Comparison of ENCODE assay signal across 29 cellular contexts in genomic region chr16:21199607-21200218, GRCh38. TPM values are rescaled to one million over a fixed set of nuclear protein-coding genes. Genes with fewer than 3 reads are reported as not detected.
DNase-seq lines count a peak whose midpoint lies in the region; ATAC-seq, FAIRE-seq and TF ChIP-seq lines count a peak whose summit lies in the region.
"Had no signal": no experiment of that assay in that cellular context is flagged by ENCODE, and none has a peak within 500 bp of the region (broad histone marks: within the 10 kb centered on the region; RNA-seq: fewer than 3 reads in every experiment).

No MANE protein-coding gene starts in this region.

- H3K9me1 ChIP-seq in endothelial cell of umbilical vein (replicated peaks; ENCODE audit: control insufficient read depth, extremely low read depth, insufficient read depth, low read length) = no peaks in the 10 kb centered on the region

- H2BK12ac ChIP-seq in neuronal stem cell (ENCODE audit: low read length) = no peak overlapping the region

- H3K4me1 ChIP-seq in Peyer's patch (peaks cover 0 to 22% (median 3%) of the 10 kb centered on the region in 4 donors), endothelial cell of umbilical vein (ENCODE audit: control insufficient read depth, extremely low read depth, insufficient read depth, low read length) (no peaks in the 10 kb centered on the region), mucosa of rectum (ENCODE audit: control insufficient read depth in 2 of 2, insufficient read depth in 2 of 2, low read length in 2 of 2) (peaks cover 10 to 14% of the 10 kb centered on the region in 2 donors), right cardiac atrium (ENCODE audit: control insufficient read depth, insufficient read depth, low read length) (no peaks in the 10 kb centered on the region), neuronal stem cell (ENCODE audit: control insufficient read depth in 2 of 2, insufficient read depth in 1 of 2, low read depth in 1 of 2, low read length in 2 of 2) (no peaks in the 10 kb centered on the region)
- H3K4me1 ChIP-seq: A549, BE2C had no signal

- TF ChIP-seq CTCF in Peyer's patch (IDR thresholded peaks at IDR 0.05) (no peak), endothelial cell of umbilical vein (IDR thresholded peaks at IDR 0.05; ENCODE audit: extremely low read depth in 1 of 2, insufficient read depth in 1 of 2, low read depth in 1 of 2, low read length in 2 of 2) (no peak)

- H4K8ac ChIP-seq in neuronal stem cell (ENCODE audit: low read depth, low read length) = no peak overlapping the region

- no peak overlapping the region for H3K23ac ChIP-seq in neuronal stem cell (ENCODE audit: low read depth, low read length, poor library complexity)

- H3K9ac ChIP-seq in endothelial cell of umbilical vein (replicated peaks; ENCODE audit: extremely low read depth, insufficient read depth, low read length) (no peak overlapping the region), mucosa of rectum (ENCODE audit: low read depth in 1 of 2, low read length in 2 of 2) (peak overlapping the region; percentile 16 to 38), neuronal stem cell (ENCODE audit: low read depth, low read length, poor library complexity) (no peak overlapping the region)
- H3K9ac ChIP-seq: BLaER1 treated with 17β-estradiol and CSF1 and Interleukin-3, amounts not matched to agents 10 nM and 100 nM had no signal

- H3K14ac ChIP-seq in neuronal stem cell (ENCODE audit: low read length) = no peak overlapping the region

- peak in 1 of 2 donors; percentile 53 for TF ChIP-seq POLR2A in Peyer's patch (IDR thresholded peaks at IDR 0.05)
- TF ChIP-seq POLR2A in endothelial cell of umbilical vein (IDR thresholded peaks at IDR 0.05; ENCODE audit: low read depth, low read length) = no peak

- H3K4me2 ChIP-seq in endothelial cell of umbilical vein (ENCODE audit: insufficient read depth, low read length) = no peak overlapping the region
- H3K4me2 ChIP-seq in neuronal stem cell (ENCODE audit: insufficient read depth, low read length, poor library complexity, severe bottlenecking) = no peak overlapping the region
- H3K4me2 ChIP-seq: A549; BLaER1 treated with 17β-estradiol and CSF1 and Interleukin-3, amounts not matched to agents 10 nM and 100 nM; GM23338 had no signal

- POLR2A ChIA-PET in endothelial cell of umbilical vein (lab: Charles Lee) = no interaction called here

- no peaks in the 10 kb centered on the region for H3K27me3 ChIP-seq in Peyer's patch
- peaks cover 7% of the 10 kb centered on the region in 2 experiments for H3K27me3 ChIP-seq in endothelial cell of umbilical vein (ENCODE audit: control insufficient read depth in 2 of 2, insufficient read depth in 2 of 2, low read length in 2 of 2)
- peaks cover 0 to 2% of the 10 kb centered on the region in 2 donors for H3K27me3 ChIP-seq in mucosa of rectum (ENCODE audit: control insufficient read depth in 2 of 2, insufficient read depth in 2 of 2, low read length in 2 of 2)
- H3K27me3 ChIP-seq in right cardiac atrium (ENCODE audit: control insufficient read depth, insufficient read depth) = no peaks in the 10 kb centered on the region
- H3K27me3 ChIP-seq in neuronal stem cell (ENCODE audit: control insufficient read depth in 3 of 3, insufficient read depth in 3 of 3, low read depth in 1 of 3, low read length in 3 of 3) = peaks cover 0 to 11% (median 0%) of the 10 kb centered on the region in 3 experiments
- H3K27me3 ChIP-seq: BLaER1 treated with 17β-estradiol and CSF1 and Interleukin-3, amounts not matched to agents 10 nM and 100 nM had no signal

- no TSS peak for BruUV-seq in endothelial cell of umbilical vein (replicated peaks; lab: Mats Ljungman, UMichigan)

- H4K91ac ChIP-seq in neuronal stem cell (ENCODE audit: low read depth, low read length, poor library complexity) = no peak overlapping the region

- intact Hi-C loops in endothelial cell of umbilical vein (cut with micrococcal nuclease) (no loop called here), left colon (cut with DNase I, micrococcal nuclease) (no loop called here), right cardiac atrium (cut with DNase I) (no loop called here)

- no peaks in the 10 kb centered on the region for H3K79me1 ChIP-seq in neuronal stem cell (ENCODE audit: low read depth, low read length)

- no peak overlapping the region for H2AK5ac ChIP-seq in neuronal stem cell (ENCODE audit: low read depth, low read length)

- H2AFZ ChIP-seq in endothelial cell of umbilical vein (ENCODE audit: low read depth, low read length) = no peak overlapping the region
- no peak overlapping the region for H2AFZ ChIP-seq in neuronal stem cell (ENCODE audit: low read length)
- H2AFZ ChIP-seq: GM23338 had no signal

- no peak overlapping the region for H2BK120ac ChIP-seq in neuronal stem cell (ENCODE audit: low read depth, low read length)

- H3K27ac ChIP-seq in Peyer's patch (peak overlapping the region in 3 of 4 donors; percentile 28 to 85 (median 57)), endothelial cell of umbilical vein (ENCODE audit: insufficient read depth, low read depth, low read length) (no peak overlapping the region), mucosa of rectum (ENCODE audit: low read depth in 2 of 2, low read length in 2 of 2) (peak overlapping the region; percentile 62 to 78), right cardiac atrium (ENCODE audit: low read length) (no peak overlapping the region), neuronal stem cell (replicated peaks; ENCODE audit: low read length) (no peak overlapping the region)
- H3K27ac ChIP-seq: A549; BLaER1 treated with 17β-estradiol and CSF1 and Interleukin-3, amounts not matched to agents 10 nM and 100 nM had no signal

- FAIRE-seq in endothelial cell of umbilical vein (lab: Jason Lieb, UNC) = peak; percentile 46
- FAIRE-seq: A549, D721Med, GM12891, GM18507 had no signal

- no peak overlapping the region for H3K18ac ChIP-seq in neuronal stem cell (ENCODE audit: low read length)

- CTCF ChIA-PET in endothelial cell of umbilical vein (lab: Charles Lee) = interaction anchor here (1.3 to 1.8 kb wide), 2 partner anchors 11 to 43 kb away, joined by 3 to 16 read pairs; no protein-coding TSS in a partner anchor

- H2BK15ac ChIP-seq in neuronal stem cell (ENCODE audit: low read length) = no peak overlapping the region

- H3K4ac ChIP-seq in neuronal stem cell (ENCODE audit: low read length) = no peak overlapping the region

- no peaks in the 10 kb centered on the region for H3K9me3 ChIP-seq in Peyer's patch
- no peaks in the 10 kb centered on the region for H3K9me3 ChIP-seq in endothelial cell of umbilical vein (replicated peaks; ENCODE audit: control insufficient read depth, insufficient read depth, low read length)
- H3K9me3 ChIP-seq in mucosa of rectum (ENCODE audit: control insufficient read depth in 2 of 2, low read length in 2 of 2) = no peaks in the 10 kb centered on the region
- no peaks in the 10 kb centered on the region for H3K9me3 ChIP-seq in right cardiac atrium (ENCODE audit: control insufficient read depth, low read length)
- H3K9me3 ChIP-seq in neuronal stem cell (replicated peaks in 1 of 2; ENCODE audit: control insufficient read depth in 2 of 2, insufficient read depth in 1 of 2, low read depth in 1 of 2, low read length in 2 of 2) = no peaks in the 10 kb centered on the region
- H3K9me3 ChIP-seq: A549, BE2C had no signal

- H3K79me2 ChIP-seq in endothelial cell of umbilical vein (ENCODE audit: control insufficient read depth, insufficient read depth, low read length) = no peaks in the 10 kb centered on the region

- ATAC-seq in left colon (peak; percentile 87), right cardiac atrium (no peak)
- ATAC-seq: A549, GM23338, HCT116 had no signal

- WGBS in right cardiac atrium = 72% methylated on average over 5 of the region's 5 CpGs
- WGBS in neuronal stem cell (ENCODE audit: extremely low coverage in 2 of 2, insufficient read length in 2 of 2, insufficient replicate concordance in 1 of 2), 2 donors = no CpG with 5 or more reads among the region's 5 CpGs

- no peaks in the 10 kb centered on the region for H4K20me1 ChIP-seq in endothelial cell of umbilical vein (replicated peaks; ENCODE audit: control insufficient read depth, extremely low read depth, insufficient read depth, low read length)
- H4K20me1 ChIP-seq: BLaER1 treated with 17β-estradiol and CSF1 and Interleukin-3, amounts not matched to agents 10 nM and 100 nM had no signal

- DNase-seq in Peyer's patch (no peak), endothelial cell of umbilical vein (ENCODE audit: low read depth, low spot score) (no peak), left colon (no peak), germinal center (ENCODE audit: low spot score) (no peak), right cardiac atrium (no peak), neuronal stem cell (ENCODE audit: low spot score) (no peak)
- no peak for DNase-seq in activated effector memory CD4-positive, alpha-beta T cell treated with anti-CD3 and anti-CD28 coated beads, Interleukin-2, amount 50 U/mL, for 16 hours
- DNase-seq: 8988T; ACHN; AML-193; BE2C; CD4-positive, alpha-beta T cell; CD8-positive, alpha-beta memory T cell; DMS 273 treated with DMSO at 0.1 percent for 48 hours; DMS79 treated with DMSO at 0.1 percent for 48 hours; GF-D8; H9 had no signal

- dilution Hi-C loops in endothelial cell of umbilical vein (cut with MboI; ENCODE audit: extremely low pct_ligation_motif_present, low sequenced_read_pairs) = no loop called here

- H3K36me3 ChIP-seq in Peyer's patch (no peaks in the 10 kb centered on the region), endothelial cell of umbilical vein (ENCODE audit: control insufficient read depth in 2 of 2, extremely low read depth in 1 of 2, insufficient read depth in 2 of 2, low read length in 2 of 2) (no peaks in the 10 kb centered on the region), mucosa of rectum (ENCODE audit: control insufficient read depth in 2 of 2, insufficient read depth in 2 of 2, low read length in 2 of 2) (no peaks in the 10 kb centered on the region), neuronal stem cell (replicated peaks in 1 of 2; ENCODE audit: control insufficient read depth in 2 of 2, insufficient read depth in 2 of 2, low read length in 2 of 2) (no peaks in the 10 kb centered on the region)
- H3K36me3 ChIP-seq: BE2C; BLaER1 treated with 17β-estradiol and CSF1 and Interleukin-3, amounts not matched to agents 10 nM and 100 nM had no signal

- H2BK5ac ChIP-seq in neuronal stem cell (ENCODE audit: low read length) = no peak overlapping the region

- no peak overlapping the region for H3K4me3 ChIP-seq in Peyer's patch
- no peak overlapping the region for H3K4me3 ChIP-seq in endothelial cell of umbilical vein (replicated peaks in 1 of 3; ENCODE audit: insufficient read depth in 1 of 3, low read depth in 1 of 3, low read length in 3 of 3)
- H3K4me3 ChIP-seq in mucosa of rectum (ENCODE audit: low read length in 2 of 2) = no peak overlapping the region
- H3K4me3 ChIP-seq in right cardiac atrium (ENCODE audit: low read length) = no peak overlapping the region
- H3K4me3 ChIP-seq in neuronal stem cell (ENCODE audit: low read length in 2 of 2) = no peak overlapping the region
- H3K4me3 ChIP-seq: A549; BLaER1 treated with 17β-estradiol and CSF1 and Interleukin-3, amounts not matched to agents 10 nM and 100 nM; GM23338 had no signal

RNA-seq across cellular contexts. Expression of gene ZP2, which starts 11.7 kb away (rescaled TPM):
- total RNA-seq in Peyer's patch (1 to 10 TPM in 1 of 4 donors, under 1 TPM in 1, not detected in 2; 0.54 to 2.3 TPM), endothelial cell of umbilical vein (not detected in 2 replicates), left colon (under 1 TPM in 1 of 2 donors, not detected in 1; 0.18 TPM), right cardiac atrium (not detected)
- polyA plus RNA-seq in endothelial cell of umbilical vein (not detected in 2 replicates), right cardiac atrium (not detected)
- not detected in 2 replicates for polyA plus RNA-seq in endothelial cell of umbilical vein (2011; cell fraction: cytosol; rRNA removed)
- not detected in 2 replicates for polyA plus RNA-seq in endothelial cell of umbilical vein (2011; cell fraction: nucleus; rRNA removed)
- polyA plus RNA-seq in endothelial cell of umbilical vein (2012) = not detected in 2 replicates
- polyA minus RNA-seq in endothelial cell of umbilical vein = not detected in 2 replicates
- polyA minus RNA-seq in endothelial cell of umbilical vein (2011; cell fraction: cytosol; rRNA and poly(A)+ RNA removed) = not detected
- polyA minus RNA-seq in endothelial cell of umbilical vein (2011; cell fraction: nucleus; rRNA and poly(A)+ RNA removed) = not detected in 2 replicates
- not detected for polyA plus RNA-seq in neuronal stem cell (2013, experiment 1 of 2)
- not detected for polyA plus RNA-seq in neuronal stem cell (2013, experiment 2 of 2)
- total RNA-seq: CD4-positive, alpha-beta T cell; CD8-positive, alpha-beta memory T cell; Daoy; G401; GM23338; H4; H9 had no signal
- polyA plus RNA-seq: A549; CD14-positive monocyte; CD8-positive, alpha-beta memory T cell; GM23338 had no signal

RNA-seq across cellular contexts. Expression of gene ANKS4B, which starts 33.8 kb away (rescaled TPM):
- 100 to 1,000 TPM in 1 of 4 donors, 10 to 100 TPM in 3; 24.8 to 104 (median 90.3) TPM for total RNA-seq in Peyer's patch
- not detected in 2 replicates for total RNA-seq in endothelial cell of umbilical vein
- not detected in 2 replicates for polyA plus RNA-seq in endothelial cell of umbilical vein
- not detected in 2 replicates for polyA plus RNA-seq in endothelial cell of umbilical vein (2011; cell fraction: cytosol; rRNA removed)
- not detected in 2 replicates for polyA plus RNA-seq in endothelial cell of umbilical vein (2011; cell fraction: nucleus; rRNA removed)
- not detected in 2 replicates for polyA plus RNA-seq in endothelial cell of umbilical vein (2012)
- polyA minus RNA-seq in endothelial cell of umbilical vein = not detected in 2 replicates
- polyA minus RNA-seq in endothelial cell of umbilical vein (2011; cell fraction: cytosol; rRNA and poly(A)+ RNA removed) = not detected
- not detected in 2 replicates for polyA minus RNA-seq in endothelial cell of umbilical vein (2011; cell fraction: nucleus; rRNA and poly(A)+ RNA removed)
- 10 to 100 TPM; 47.2 to 56.1 TPM for total RNA-seq in left colon
- not detected for total RNA-seq in right cardiac atrium
- polyA plus RNA-seq in right cardiac atrium = not detected
- polyA plus RNA-seq in neuronal stem cell (2013, experiment 1 of 2) = 0.04 TPM
- 0.03 TPM for polyA plus RNA-seq in neuronal stem cell (2013, experiment 2 of 2)
- total RNA-seq: CD4-positive, alpha-beta T cell; CD8-positive, alpha-beta memory T cell; Daoy; G401; H4 had no signal
- polyA plus RNA-seq: CD14-positive monocyte; CD8-positive, alpha-beta memory T cell; GM23338 had no signal

RNA-seq across cellular contexts. Expression of gene LDAF1, which starts 41.2 kb away (rescaled TPM):
- total RNA-seq in Peyer's patch (10 to 100 TPM; 19.0 to 41.5 (median 28.1) TPM), endothelial cell of umbilical vein (19.4 and 20.4 TPM in 2 replicates), left colon (10 to 100 TPM; 35.1 to 58.9 TPM), right cardiac atrium (100 to 1,000 TPM in 1 of 4 donors, 10 to 100 TPM in 3; 71.8 to 116 (median 79.7) TPM)
- polyA plus RNA-seq in endothelial cell of umbilical vein (29.4 and 37.5 TPM in 2 replicates), right cardiac atrium (40.5 TPM)
- polyA plus RNA-seq in endothelial cell of umbilical vein (2011; cell fraction: cytosol; rRNA removed) = 19.8 and 19.9 TPM in 2 replicates
- 5.8 and 8.4 TPM in 2 replicates for polyA plus RNA-seq in endothelial cell of umbilical vein (2011; cell fraction: nucleus; rRNA removed)
- 34.4 and 48.5 TPM in 2 replicates for polyA plus RNA-seq in endothelial cell of umbilical vein (2012)
- polyA minus RNA-seq in endothelial cell of umbilical vein = 44.5 and 52.5 TPM in 2 replicates
- polyA minus RNA-seq in endothelial cell of umbilical vein (2011; cell fraction: cytosol; rRNA and poly(A)+ RNA removed) = 7.2 TPM
- polyA minus RNA-seq in endothelial cell of umbilical vein (2011; cell fraction: nucleus; rRNA and poly(A)+ RNA removed) = 5.2 and 5.6 TPM in 2 replicates
- polyA plus RNA-seq in neuronal stem cell (2013, experiment 1 of 2) = 30.8 TPM
- 33.3 TPM for polyA plus RNA-seq in neuronal stem cell (2013, experiment 2 of 2)

RNA-seq across cellular contexts. Expression of gene DNAH3, which starts 49.1 kb away (rescaled TPM):
- total RNA-seq in Peyer's patch = 1 to 10 TPM; 2.1 to 6.7 (median 4.5) TPM
- total RNA-seq in endothelial cell of umbilical vein = not detected in 2 replicates
- not detected in 2 replicates for polyA plus RNA-seq in endothelial cell of umbilical vein
- polyA plus RNA-seq in endothelial cell of umbilical vein (2011; cell fraction: cytosol; rRNA removed) = 0.01 TPM in 1 of 2 replicates, not detected in the other
- not detected in 2 replicates for polyA plus RNA-seq in endothelial cell of umbilical vein (2011; cell fraction: nucleus; rRNA removed)
- 0.49 TPM in 1 of 2 replicates, not detected in the other for polyA plus RNA-seq in endothelial cell of umbilical vein (2012)
- 0.02 and 0.04 TPM in 2 replicates for polyA minus RNA-seq in endothelial cell of umbilical vein
- polyA minus RNA-seq in endothelial cell of umbilical vein (2011; cell fraction: cytosol; rRNA and poly(A)+ RNA removed) = not detected
- not detected in 2 replicates for polyA minus RNA-seq in endothelial cell of umbilical vein (2011; cell fraction: nucleus; rRNA and poly(A)+ RNA removed)
- 1 to 10 TPM; 4.8 to 4.9 TPM for total RNA-seq in left colon
- total RNA-seq in right cardiac atrium = under 1 TPM; 0.12 to 0.68 (median 0.32) TPM
- polyA plus RNA-seq in right cardiac atrium = 0.09 TPM
- polyA plus RNA-seq in neuronal stem cell (2013, experiment 1 of 2) = 0.22 TPM
- 0.18 TPM for polyA plus RNA-seq in neuronal stem cell (2013, experiment 2 of 2)
- total RNA-seq: CD4-positive, alpha-beta T cell; CD8-positive, alpha-beta memory T cell; G401 had no signal
- polyA plus RNA-seq: CD14-positive monocyte; CD8-positive, alpha-beta memory T cell had no signal

Comparison
In these comparisons a context has a peak if more than half of its experiments do, and no peak if none do; other contexts are left out.
1. H3K27ac ChIP-seq: peak in Peyer's patch (3 of 4) and mucosa of rectum (2 of 2); none in endothelial cell of umbilical vein (single experiment), right cardiac atrium (single experiment) and neuronal stem cell (single experiment).
2. H3K9ac ChIP-seq: peak in mucosa of rectum (2 of 2); none in endothelial cell of umbilical vein (single experiment) and neuronal stem cell (single experiment).
3. RNA of gene ANKS4B, which starts 33.8 kb away (total RNA-seq): 24.8 to 104 TPM in Peyer's patch and 47.2 to 56.1 TPM in left colon; not detected in endothelial cell of umbilical vein and not detected in right cardiac atrium; every median in the first group is over 10 times any median in the second.